8 cellular contexts compared by ENCODE assay signal in the genomic region with DNA sequence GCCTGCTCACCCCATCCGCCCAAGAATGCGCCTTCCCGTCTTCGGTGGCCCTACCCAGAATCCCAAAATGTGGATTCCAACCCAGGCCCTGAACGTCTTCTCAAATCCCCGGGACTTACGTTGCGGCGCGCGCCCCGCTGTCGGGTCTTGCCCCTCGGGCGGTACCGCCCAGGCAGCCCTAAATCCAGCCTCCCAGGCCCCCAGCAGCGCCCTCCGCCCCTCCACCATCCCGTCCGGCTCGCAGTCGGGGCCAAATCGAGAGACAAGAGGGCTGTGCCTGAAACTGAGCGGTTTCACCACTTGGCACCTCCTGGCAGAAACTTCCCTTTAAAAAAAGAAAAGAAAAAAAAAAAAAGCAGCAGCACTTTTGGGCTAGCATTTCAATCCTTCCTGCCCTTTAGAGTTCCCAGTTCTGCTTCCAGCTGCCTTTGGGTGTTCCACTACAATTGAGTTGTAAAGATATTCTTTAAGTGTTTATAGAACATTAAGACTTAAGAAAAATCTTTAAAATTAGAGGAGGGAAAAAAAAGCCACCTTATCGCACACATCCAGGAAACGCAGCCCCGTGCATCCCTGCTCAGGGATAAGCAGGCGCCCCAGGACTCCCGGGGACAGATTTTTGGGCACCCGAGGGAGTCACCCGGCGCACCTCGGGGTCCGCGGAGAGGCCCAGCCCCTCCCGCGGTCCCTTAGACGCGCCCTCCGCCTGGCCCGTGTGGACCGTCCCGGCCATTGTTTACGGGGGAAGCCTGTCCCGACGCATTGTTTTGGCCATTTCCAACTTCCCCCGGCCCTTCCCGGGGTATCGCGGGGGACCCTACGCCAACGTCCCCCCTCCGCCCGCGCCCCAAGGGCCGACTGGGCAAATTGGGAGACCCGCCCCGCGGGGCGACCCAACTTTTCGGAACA. TPM values are rescaled to one million over a fixed set of nuclear protein-coding genes. Genes with fewer than 3 reads are reported as not detected.
A peak's percentile ranks its signal among the peaks of the same experiment; 100 is the strongest.
DNase-seq lines count a peak whose midpoint lies in the region; ATAC-seq and TF ChIP-seq lines count a peak whose summit lies in the region.

No MANE protein-coding gene starts in this region.

- no peaks in the 10 kb centered on the region for H4K20me1 ChIP-seq in neural cell (ENCODE audit: insufficient read depth)

- DNase-seq in ELR (ENCODE audit: low read depth) (peak; percentile 39), fibroblast of the aortic adventitia (ENCODE audit: low read depth) (peak; percentile 28), amniotic stem cell (lab: John Stamatoyannopoulos, UW) (no peak), NCI-H1092 (lab: John Stamatoyannopoulos, UW) (no peak)

- H3K9me2 ChIP-seq in neural cell (ENCODE audit: insufficient read depth, low read length) = no peaks in the 10 kb centered on the region

- no peaks in the 10 kb centered on the region for H3K36me3 ChIP-seq in HUES6 (ENCODE audit: control insufficient read depth, insufficient read depth, low read length)
- no peaks in the 10 kb centered on the region for H3K36me3 ChIP-seq in neural cell (ENCODE audit: insufficient read depth, low read length)

- peak overlapping the region; percentile 84 for H3K9ac ChIP-seq in HUES6 (ENCODE audit: low read length)
- H3K9ac ChIP-seq in neural cell (ENCODE audit: low read length) = peak overlapping the region; percentile 74

- H3K4me3 ChIP-seq in HUES6 (ENCODE audit: low read depth, low read length) (peak overlapping the region; percentile 90), WI38 (ENCODE audit: low read depth, low read length) (peak overlapping the region; percentile 72), fibroblast of the aortic adventitia (ENCODE audit: low read depth, low read length) (peak overlapping the region; percentile 72), neural cell (ENCODE audit: low read length) (peak overlapping the region; percentile 72)

- H3K4me1 ChIP-seq in HUES6 (ENCODE audit: control insufficient read depth, insufficient read depth, low read length) = peaks cover 40% of the 10 kb centered on the region

- H3K9me3 ChIP-seq in HUES6 (ENCODE audit: control insufficient read depth, insufficient read depth, low read depth, low read length) (no peaks in the 10 kb centered on the region), neural cell (ENCODE audit: low read length) (no peaks in the 10 kb centered on the region)

- H3F3A ChIP-seq in neural cell (ENCODE audit: insufficient read depth, low read length, poor library complexity, severe bottlenecking) = no peaks in the 10 kb centered on the region

- H2AFZ ChIP-seq in neural cell (ENCODE audit: low read depth, low read length) = no peak overlapping the region

- peak overlapping the region; percentile 89 for H3K27ac ChIP-seq in HUES6 (ENCODE audit: low read depth, low read length)
- no peak overlapping the region for H3K27ac ChIP-seq in neural cell (ENCODE audit: low read length)

- peaks cover 17% of the 10 kb centered on the region for H3K79me2 ChIP-seq in neural cell (replicated peaks; ENCODE audit: insufficient read depth, low read length)

- no peak for TF ChIP-seq EP300 in neural cell (conservative IDR thresholded peaks at IDR 0.05; ENCODE audit: poor library complexity, severe bottlenecking)

- peak overlapping the region; percentile 53 for H3K4me2 ChIP-seq in neural cell (ENCODE audit: low read length)

- ATAC-seq in HG03108 (IDR thresholded peaks at IDR 0.05; ENCODE audit: unreplicated experiment) = no peak

- no peak for TF ChIP-seq CTCF in WI38 (IDR thresholded peaks at IDR 0.05; ENCODE audit: low read depth, low read length)
- no peak for TF ChIP-seq CTCF in fibroblast of the aortic adventitia (IDR thresholded peaks at IDR 0.05; ENCODE audit: insufficient read depth, low read length)
- no peak for TF ChIP-seq CTCF in neural cell (IDR thresholded peaks at IDR 0.05; ENCODE audit: poor library complexity, severe bottlenecking)

- TF ChIP-seq RAD21 in neural cell (conservative IDR thresholded peaks at IDR 0.05) = no peak

- H3K27me3 ChIP-seq in HUES6 (ENCODE audit: control insufficient read depth, insufficient read depth, low read length) = no peaks in the 10 kb centered on the region
- H3K27me3 ChIP-seq in neural cell (ENCODE audit: insufficient read depth, low read depth, low read length) = no peaks in the 10 kb centered on the region

TF ChIP-seq in neural cell, 6 proteins besides CTCF, POLR2A, EP300 and RAD21:
- no peak for TF ChIP-seq TAF1 (IDR thresholded peaks at IDR 0.05; ENCODE audit: low read depth)
- no peak for TF ChIP-seq POLR2AphosphoS5 (IDR thresholded peaks at IDR 0.05)
- TF ChIP-seq SMC3 (conservative IDR thresholded peaks at IDR 0.05; ENCODE audit: poor library complexity) = no peak
- TF ChIP-seq EZH2 (IDR thresholded peaks at IDR 0.05; ENCODE audit: borderline replicate concordance, insufficient read depth, low read length, poor library complexity, severe bottlenecking) = no peak
- TF ChIP-seq MXI1 (conservative IDR thresholded peaks at IDR 0.05; ENCODE audit: poor library complexity, severe bottlenecking) = no peak

RNA-seq across cellular contexts. Expression of gene KCNJ4, which starts 57.6 kb away (rescaled TPM):
- total RNA-seq in fibroblast of the aortic adventitia (ENCODE audit: low replicate concordance) = not detected in 2 replicates
- polyA plus RNA-seq in neural cell = 1.4 and 1.7 TPM in 2 replicates
- polyA minus RNA-seq in neural cell = 1.5 TPM in 2 replicates

Comparison
In these comparisons a context has a peak if more than half of its experiments do, and no peak if none do; other contexts are left out.
1. DNase-seq: peak in ELR (single experiment) and fibroblast of the aortic adventitia (single experiment); none in amniotic stem cell (single experiment) and NCI-H1092 (single experiment).
2. Peak in every context shown above with its lines, with median percentiles within 50 percentile points of each other: H3K4me3 ChIP-seq.